1 cellular context compared by ENCODE assay signal in the genomic region with DNA sequence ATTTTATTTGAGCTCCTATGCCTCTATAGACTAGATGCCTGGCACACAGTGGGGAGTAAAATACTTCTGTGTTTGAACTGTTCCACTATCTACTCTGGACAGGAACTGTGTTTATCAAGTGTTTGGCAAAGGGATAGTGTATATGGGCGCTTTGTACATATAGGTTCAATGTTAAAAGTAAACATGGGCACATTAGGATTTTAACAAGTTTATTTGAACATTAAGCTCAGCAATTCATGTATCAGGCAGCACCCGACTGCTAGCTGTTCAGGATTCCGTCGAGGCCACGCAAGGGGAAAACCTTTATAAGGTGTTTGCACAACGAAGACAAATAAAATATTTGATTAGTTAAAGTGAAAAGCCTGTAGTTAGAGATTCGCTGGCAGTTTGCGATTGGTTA.
TF ChIP-seq lines count a peak whose summit lies in the region.

No MANE protein-coding gene starts in this region.

TF ChIP-seq in K562, 482 proteins besides CTCF, POLR2A, EP300 and RAD21 (continued from another document):
- TF ChIP-seq ZC3H11A (IDR thresholded peaks at IDR 0.05; ENCODE audit: low read depth, low read length) (no peak), TBL1XR1 (IDR thresholded peaks at IDR 0.05; ENCODE audit: low read length in 2 of 2) (no peak), ZNF134 (CRISPR knock-in tag; conservative IDR thresholded peaks at IDR 0.05) (no peak), SMARCA4 (IDR thresholded peaks at IDR 0.05) (no peak), COPS2 (conservative IDR thresholded peaks at IDR 0.05) (no peak), RHOXF2B (CRISPR knock-in tag; conservative IDR thresholded peaks at IDR 0.05) (no peak), ZNF3 (CRISPR knock-in tag; IDR thresholded peaks at IDR 0.05) (no peak), ELF1 (tag; IDR thresholded peaks at IDR 0.05) (no peak), ZNF436 (CRISPR knock-in tag; IDR thresholded peaks at IDR 0.05) (no peak), NONO (IDR thresholded peaks at IDR 0.05; ENCODE audit: low read depth in 2 of 2, low read length in 1 of 2) (no peak), HES1 (IDR thresholded peaks at IDR 0.05; ENCODE audit: low read depth) (no peak), ZNF263 (CRISPR knock-in tag; IDR thresholded peaks at IDR 0.05; ENCODE audit: borderline replicate concordance) (no peak), ZNF311 (CRISPR knock-in tag; IDR thresholded peaks at IDR 0.05) (no peak)
